Comparison of ENCODE assay signal across 28 cellular contexts in genomic region chr6:161676566-161676965, GRCh38.
DNase-seq lines count a peak whose midpoint lies in the region; ATAC-seq, FAIRE-seq and TF ChIP-seq lines count a peak whose summit lies in the region.
"Had no signal": no experiment of that assay in that cellular context is flagged by ENCODE, and none has a peak within 500 bp of the region (broad histone marks: within the 10 kb centered on the region; RNA-seq: fewer than 3 reads in every experiment).

No MANE protein-coding gene starts in this region.

- CTCF ChIA-PET in H1 (lab: Charles Lee; ENCODE audit: partially characterized antibody), result interaction anchor here (2.7 kb wide), 1 partner anchor 58 kb away, joined by 7 read pairs; no protein-coding TSS in a partner anchor

- H4K20me1 ChIP-seq in H1 (replicated peaks in 1 of 2; ENCODE audit: control insufficient read depth in 1 of 2, insufficient read depth in 2 of 2, low read length in 2 of 2), result no peaks in the 10 kb centered on the region

- H3K9me3 ChIP-seq in H1 (ENCODE audit: insufficient read depth in 2 of 2, low read depth in 1 of 2, low read length in 1 of 2), result no peaks in the 10 kb centered on the region
- H3K9me3 ChIP-seq in kidney (ENCODE audit: control insufficient read depth in 1 of 2, low read length in 2 of 2), result no peaks in the 10 kb centered on the region
- H3K9me3 ChIP-seq: Caco-2, HAP-1, Peyer's patch, testis had no signal

- H3K79me1 ChIP-seq in H1 (ENCODE audit: low read depth, low read length), result no peaks in the 10 kb centered on the region

- H4K8ac ChIP-seq in H1 (ENCODE audit: extremely low read depth, insufficient read depth, low read length), result no peak overlapping the region

- no peak overlapping the region for H3K14ac ChIP-seq in H1 (ENCODE audit: insufficient read length)

- no peak for TF ChIP-seq RAD21 in H1 (IDR thresholded peaks at IDR 0.05 in 1 of 2, conservative IDR thresholded peaks at IDR 0.05 in 1 of 2; ENCODE audit: low read depth in 2 of 2, low read length in 2 of 2)

- no peak overlapping the region for H3K4me2 ChIP-seq in H1 (ENCODE audit: insufficient read depth in 1 of 2, low read depth in 2 of 2, low read length in 2 of 2)

- no peak overlapping the region for H2BK12ac ChIP-seq in H1 (ENCODE audit: low read depth, low read length)

- 0 out of 2 replicates have a peak overlapping the region, but pooled peaks have one; percentile 24 for H2AFZ ChIP-seq in H1 (ENCODE audit: low read length)

- no peak overlapping the region for H2BK15ac ChIP-seq in H1 (ENCODE audit: low read length)

- H3K9ac ChIP-seq in H1 (replicated peaks in 1 of 4; ENCODE audit: extremely low read depth in 1 of 4, low read depth in 3 of 4, low read length in 3 of 4) (no peak overlapping the region), kidney (ENCODE audit: low read length in 2 of 2) (no peak overlapping the region)

- no peak overlapping the region for H3K23ac ChIP-seq in H1 (ENCODE audit: insufficient read length)

- no peak overlapping the region for H3K56ac ChIP-seq in H1 (replicated peaks; ENCODE audit: insufficient read length, low read depth, low read length)

- no peak overlapping the region for H2AK5ac ChIP-seq in H1 (ENCODE audit: low read depth, low read length)

- H3K18ac ChIP-seq in H1 (ENCODE audit: extremely low read depth, low read length), result no peak overlapping the region

- TF ChIP-seq POLR2A in H1 (IDR thresholded peaks at IDR 0.05; ENCODE audit: control extremely low read depth in 1 of 2, low read depth in 2 of 2, low read length in 2 of 2), result no peak

- ATAC-seq in GM18870 (IDR thresholded peaks at IDR 0.05; ENCODE audit: unreplicated experiment) (peak; percentile 85), GM21526 (IDR thresholded peaks at IDR 0.05; ENCODE audit: low FRiP score, unreplicated experiment) (peak; percentile 46), HG03432 (IDR thresholded peaks at IDR 0.05; ENCODE audit: unreplicated experiment) (peak; percentile 85), GM21390 (IDR thresholded peaks at IDR 0.05; ENCODE audit: unreplicated experiment) (no peak)
- ATAC-seq: activated naive CD8-positive, alpha-beta T cell treated with anti-CD3 and anti-CD28 coated beads, Interleukin-2, amount 50 U/mL, for 24 hours; right cardiac atrium had no signal

- TF ChIP-seq CTCF in H1 (IDR thresholded peaks at IDR 0.05; ENCODE audit: control extremely low read depth in 1 of 3, insufficient read depth in 1 of 3, low read depth in 1 of 3, low read length in 3 of 3) (no peak), kidney (IDR thresholded peaks at IDR 0.05; ENCODE audit: borderline replicate concordance, extremely low read depth, insufficient read depth) (no peak), GM10266 (IDR thresholded peaks at IDR 0.05; ENCODE audit: control insufficient read depth, insufficient read depth, low read depth, missing control alignments) (no peak)

- no peak overlapping the region for H3K4me3 ChIP-seq in H1 (ENCODE audit: extremely low read depth in 1 of 4, insufficient read depth in 2 of 4, low read depth in 3 of 4, low read length in 4 of 4)
- H3K4me3 ChIP-seq in kidney (ENCODE audit: low read length in 2 of 2), result no peak overlapping the region
- H3K4me3 ChIP-seq: HAP-1, Peyer's patch, testis had no signal

- H3K27me3 ChIP-seq in H1 (replicated peaks in 1 of 4; ENCODE audit: control insufficient read depth in 3 of 4, extremely low read depth in 1 of 4, insufficient read depth in 3 of 4, low read length in 3 of 4), result no peaks in the 10 kb centered on the region
- H3K27me3 ChIP-seq: Peyer's patch, testis had no signal

- H3K27ac ChIP-seq in H1 (ENCODE audit: low read depth, low read length), result no peak overlapping the region
- no peak overlapping the region for H3K27ac ChIP-seq in kidney (ENCODE audit: low read depth in 2 of 2, low read length in 2 of 2)
- H3K27ac ChIP-seq: Peyer's patch, testis had no signal

- no peak overlapping the region for H2BK20ac ChIP-seq in H1 (ENCODE audit: low read length)

- H3K36me3 ChIP-seq in H1 (ENCODE audit: control insufficient read depth in 2 of 4, insufficient read depth in 4 of 4, low read length in 3 of 4) (no peaks in the 10 kb centered on the region), kidney (ENCODE audit: control insufficient read depth in 1 of 2, insufficient read depth in 2 of 2, low read length in 2 of 2) (no peaks in the 10 kb centered on the region)
- H3K36me3 ChIP-seq: HAP-1, Peyer's patch had no signal

- H4K5ac ChIP-seq in H1 (ENCODE audit: insufficient read length, low read depth, low read length), result no peak overlapping the region

- no peak overlapping the region for H2BK5ac ChIP-seq in H1 (ENCODE audit: low read depth, low read length)

- FAIRE-seq in H1 (lab: Jason Lieb, UNC) (no peak), kidney (lab: Jason Lieb, UNC) (no peak)
- FAIRE-seq: astrocyte had no signal

- no peak overlapping the region for H4K91ac ChIP-seq in H1 (replicated peaks; ENCODE audit: insufficient read length, low read length)

- H3K4me1 ChIP-seq in H1 (replicated peaks in 1 of 4; ENCODE audit: control insufficient read depth in 3 of 4, insufficient read depth in 4 of 4, low read length in 3 of 4), result no peaks in the 10 kb centered on the region
- H3K4me1 ChIP-seq in kidney (ENCODE audit: control insufficient read depth in 1 of 2, insufficient read depth in 1 of 2, low read depth in 1 of 2, low read length in 2 of 2), result no peaks in the 10 kb centered on the region
- H3K4me1 ChIP-seq: Caco-2, HAP-1, Peyer's patch, testis had no signal

- WGBS in H1 (ENCODE audit: extremely low coverage in 1 of 2, insufficient coverage in 1 of 2, insufficient read length in 1 of 2, insufficient replicate concordance in 2 of 2, low coverage in 1 of 2, low lambda C conversion rate in 2 of 2, missing lambda C conversion rate in 1 of 2), 2 experiments, result 91% methylated on average over 4 of the region's 4 CpGs; no CpG with 5 or more reads in 1 of the 2 experiments

- POLR2A ChIA-PET in H1 (lab: Charles Lee; ENCODE audit: partially characterized antibody), result no interaction called here

- no peaks in the 10 kb centered on the region for H3K79me2 ChIP-seq in H1 (ENCODE audit: control insufficient read depth in 1 of 2, insufficient read depth in 2 of 2, low read length in 2 of 2)

- intact Hi-C loops in kidney (cut with DNase I), result no loop called here

- H3K23me2 ChIP-seq in H1 (ENCODE audit: low read depth, low read length), result no peaks in the 10 kb centered on the region

- DNase-seq in H1 (ENCODE audit: low read depth in 1 of 2, low spot score in 2 of 2) (no peak), kidney (no peak), NCI-H2107 treated with DMSO at 0.1 percent for 48 hours (lab: John Stamatoyannopoulos, UW; ENCODE audit: unreplicated experiment) (no peak), GM10266 (ENCODE audit: extremely low spot score) (no peak)
- DNase-seq: activated CD4-positive, alpha-beta T cell treated with anti-CD3 and anti-CD28 coated beads, Interleukin-2, amount 50 U/mL, for 48 hours; activated naive CD8-positive, alpha-beta T cell treated with anti-CD3 and anti-CD28 coated beads, Interleukin-2, amount 50 U/mL, for 24 hours; activated T-cell treated with anti-CD3 and anti-CD28 coated beads, Interleukin-2, amount 50 U/mL, for 48 hours; C1 segment of cervical spinal cord; Caco-2; central memory CD4-positive, alpha-beta T cell; endodermal cell; islet precursor cell; KG1; NCI-H1417 treated with DMSO at 0.1 percent for 48 hours; NCI-H446; NCI-H774; Peyer's patch; posterior cingulate gyrus; right cardiac atrium; SHP77; stimulated activated CD4-positive, alpha-beta T cell treated with anti-CD3 and anti-CD28 coated beads, Interleukin-1b, Interleukin-23, amount 100 ng/mL, for 48 hours; testis had no signal

- H2BK120ac ChIP-seq in H1 (replicated peaks; ENCODE audit: low read depth, low read length), result no peak overlapping the region

- TF ChIP-seq EP300 in H1 (IDR thresholded peaks at IDR 0.05; ENCODE audit: borderline replicate concordance in 1 of 2, low read depth in 2 of 2, low read length in 2 of 2), result no peak

- no peak overlapping the region for H3K4ac ChIP-seq in H1 (replicated peaks; ENCODE audit: insufficient read length, low read depth, low read length)

TF ChIP-seq in H1, 55 proteins besides CTCF, POLR2A, EP300 and RAD21 (continues in another document):
- TF ChIP-seq BRCA1 (IDR thresholded peaks at IDR 0.05; ENCODE audit: low read depth, low read length) (no peak), KDM1A (IDR thresholded peaks at IDR 0.05; ENCODE audit: borderline replicate concordance, low read length) (no peak)
